In the genomic region with DNA sequence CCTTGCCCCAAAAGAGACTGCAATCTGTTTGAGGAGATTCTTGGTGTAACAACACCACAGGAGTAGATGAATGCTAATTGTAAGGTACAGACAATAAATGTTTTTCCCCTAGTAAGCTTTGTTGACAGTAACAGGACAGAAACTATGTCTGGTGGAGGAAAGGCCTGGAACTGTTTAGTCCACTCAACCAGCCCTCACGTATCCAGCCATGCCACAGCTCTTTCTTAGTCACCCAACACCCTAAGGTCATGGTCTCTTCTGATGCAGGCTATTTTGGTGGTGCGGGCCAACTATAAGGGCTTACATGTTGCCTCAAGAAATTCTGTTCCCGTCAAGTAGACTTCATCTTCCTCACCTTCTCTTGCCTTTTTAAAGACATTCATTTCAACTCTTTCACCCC, we compare ENCODE assay signal across 24 cellular contexts.
"Had no signal": no experiment of that assay in that cellular context is flagged by ENCODE, and none has a peak within 500 bp of the region (broad histone marks: within the 10 kb centered on the region; RNA-seq: fewer than 3 reads in every experiment).

No MANE protein-coding gene starts in this region.

- H3K4me1 Mint-ChIP-seq: naive thymus-derived CD4-positive, alpha-beta T cell; nephron; neural progenitor cell; stimulated activated naive CD8-positive, alpha-beta T cell treated with anti-CD3 and anti-CD28 coated beads, Interleukin-15, amount 100 ng/mL, for 72 hours had no signal

- DNase-seq: dermis blood vessel endothelial cell; effector memory CD4-positive, alpha-beta T cell; esophagus squamous epithelium; gastrocnemius medialis; head of caudate nucleus; kidney; left lung; mesendoderm; midbrain; naive thymus-derived CD4-positive, alpha-beta T cell; right lobe of liver; small intestine; stimulated activated CD4-positive, alpha-beta T cell treated with anti-CD3 and anti-CD28 coated beads, Interleukin-15, amount 100 ng/mL, for 24 hours; stimulated activated CD4-positive, alpha-beta T cell treated with anti-CD3 and anti-CD28 coated beads, Interleukin-2, amount 100 ng/mL, for 48 hours; stimulated activated naive CD4-positive, alpha-beta T cell; stimulated activated naive CD8-positive, alpha-beta T cell treated with anti-CD3 and anti-CD28 coated beads, Interleukin-15, amount 100 ng/mL, for 72 hours; transverse colon had no signal

- H3K27ac ChIP-seq: coronary artery, esophagus squamous epithelium, gastrocnemius medialis, left lung, neural progenitor cell, parathyroid adenoma, right lobe of liver, suprapubic skin, transverse colon, vagina had no signal

- H3K4me3 ChIP-seq: coronary artery, esophagus squamous epithelium, gastrocnemius medialis, left lung, neural progenitor cell, right lobe of liver, suprapubic skin, transverse colon, vagina had no signal

- H3K9me3 ChIP-seq: esophagus squamous epithelium, gastrocnemius medialis, left lung, right lobe of liver, suprapubic skin, transverse colon, vagina had no signal

- H3K4me3 Mint-ChIP-seq: naive thymus-derived CD4-positive, alpha-beta T cell; nephron; neural progenitor cell; stimulated activated naive CD8-positive, alpha-beta T cell treated with anti-CD3 and anti-CD28 coated beads, Interleukin-15, amount 100 ng/mL, for 72 hours had no signal

- H3K27ac Mint-ChIP-seq: naive thymus-derived CD4-positive, alpha-beta T cell; nephron; neural progenitor cell; progenitor cell of endocrine pancreas; stimulated activated naive CD8-positive, alpha-beta T cell treated with anti-CD3 and anti-CD28 coated beads, Interleukin-15, amount 100 ng/mL, for 72 hours had no signal

- H3K4me1 ChIP-seq: esophagus squamous epithelium, gastrocnemius medialis, left lung, neural progenitor cell, parathyroid adenoma, right lobe of liver, suprapubic skin, transverse colon, vagina had no signal

- H3K36me3 ChIP-seq: esophagus squamous epithelium, gastrocnemius medialis, left lung, neural progenitor cell, right lobe of liver, suprapubic skin, transverse colon, vagina had no signal

- H3K27me3 Mint-ChIP-seq: progenitor cell of endocrine pancreas had no signal

- H3K36me3 Mint-ChIP-seq: naive thymus-derived CD4-positive, alpha-beta T cell; neural progenitor cell had no signal

- H3K27me3 ChIP-seq: esophagus squamous epithelium, gastrocnemius medialis, left lung, neural progenitor cell, right lobe of liver, suprapubic skin, transverse colon, vagina had no signal
